7 cellular contexts compared by ENCODE assay signal in genomic region chr7:142535123-142535779, GRCh38.
DNase-seq lines count a peak whose midpoint lies in the region; ATAC-seq and TF ChIP-seq lines count a peak whose summit lies in the region.

No MANE protein-coding gene starts in this region.

- no peaks in the 10 kb centered on the region for H3K36me3 Mint-ChIP-seq in T-helper 17 cell (ENCODE audit: low read depth)

- H3K4me2 ChIP-seq in GM23248 (ENCODE audit: unreplicated experiment) (peak overlapping the region; percentile 9), Karpas-422 (ENCODE audit: low read depth, low read length, poor library complexity, severe bottlenecking) (no peak overlapping the region)

- H3K79me2 ChIP-seq in GM23248 (ENCODE audit: insufficient read depth): no peaks in the 10 kb centered on the region
- H3K79me2 ChIP-seq in Karpas-422 (ENCODE audit: low read length): no peaks in the 10 kb centered on the region

- H3K27me3 ChIP-seq in GM23248 (replicated peaks; ENCODE audit: insufficient read depth) (peaks cover under 1% of the 10 kb centered on the region; the same call in 1 of the 2 replicates), Karpas-422 (ENCODE audit: low read length) (no peaks in the 10 kb centered on the region)

- H3K9me2 ChIP-seq in GM23248 (ENCODE audit: insufficient read depth) (no peaks in the 10 kb centered on the region), Karpas-422 (replicated peaks; ENCODE audit: insufficient read depth, low read length) (no peaks in the 10 kb centered on the region)

- no peaks in the 10 kb centered on the region for H4K20me1 ChIP-seq in GM23248 (ENCODE audit: insufficient read depth)
- H4K20me1 ChIP-seq in Karpas-422 (ENCODE audit: insufficient read depth, low read depth, low read length): no peaks in the 10 kb centered on the region

- H3K4me3 Mint-ChIP-seq in T-helper 17 cell: peak overlapping the region; percentile 78

- no peaks in the 10 kb centered on the region for H3K9me3 ChIP-seq in GM23248 (ENCODE audit: low read depth)
- no peaks in the 10 kb centered on the region for H3K9me3 ChIP-seq in Karpas-422 (ENCODE audit: low read length)
- H3K9me3 ChIP-seq in T-helper 17 cell (ENCODE audit: control insufficient read depth, low read length, poor library complexity, severe bottlenecking): no peaks in the 10 kb centered on the region

- H3K4me3 ChIP-seq in GM23248 (no peak overlapping the region), Karpas-422 (ENCODE audit: low read length) (no peak overlapping the region)

- H3K9ac ChIP-seq in GM23248 (no peak overlapping the region), Karpas-422 (ENCODE audit: low read length) (no peak overlapping the region)

- H3K4me1 Mint-ChIP-seq in T-helper 17 cell: peaks cover 12% of the 10 kb centered on the region

- H3F3A ChIP-seq in GM23248 (ENCODE audit: insufficient read depth): peaks cover 10% of the 10 kb centered on the region

- peak overlapping the region; percentile 83 for H3K27ac Mint-ChIP-seq in T-helper 17 cell

- TF ChIP-seq CTCF in GM12874 (IDR thresholded peaks at IDR 0.05; ENCODE audit: insufficient read depth, low read depth, low read length): peak; percentile 82

- no peak overlapping the region for H3K27ac ChIP-seq in GM23248
- H3K27ac ChIP-seq in Karpas-422 (ENCODE audit: low read length): no peak overlapping the region

- ATAC-seq in T-helper 17 cell: peak; percentile 89

- H2AFZ ChIP-seq in GM23248 (peak overlapping the region; percentile 31; the same call in 1 of the 2 replicates), Karpas-422 (ENCODE audit: low read length) (no peak overlapping the region)

- in situ Hi-C loops in GM23248 (cut with MboI): no loop called here

- 7 to 11% methylated on average over 7 of the region's 7 CpGs for WGBS in GM23248 (ENCODE audit: low coverage in 1 of 2, low lambda C conversion rate in 2 of 2, missing lambda C conversion rate in 2 of 2), 2 experiments

- H3K27me3 Mint-ChIP-seq in T-helper 17 cell: no peaks in the 10 kb centered on the region

- peaks cover 23% of the 10 kb centered on the region for H3K4me1 ChIP-seq in GM23248 (ENCODE audit: insufficient read depth)
- no peaks in the 10 kb centered on the region for H3K4me1 ChIP-seq in Karpas-422 (ENCODE audit: low read length)

- H3K36me3 ChIP-seq in GM23248 (ENCODE audit: low read depth) (no peaks in the 10 kb centered on the region), Karpas-422 (ENCODE audit: insufficient read depth, low read length) (no peaks in the 10 kb centered on the region)

- peak; percentile 86 for DNase-seq in GM23248
- peak; percentile 89 for DNase-seq in Karpas-422
- peak; percentile 25 to 54 (median 48) for DNase-seq in T-helper 17 cell
- peak; percentile 79 for DNase-seq in amniotic epithelial cell (ENCODE audit: low read depth)
- peak; percentile 90 for DNase-seq in iris pigment epithelial cell (ENCODE audit: low read depth)
- DNase-seq in stimulated activated CD4-positive, alpha-beta T cell treated with anti-CD3 and anti-CD28 coated beads, Interleukin-2, amount 100 ng/mL, for 24 hours: peak; percentile 79 to 84
